In the genomic region with DNA sequence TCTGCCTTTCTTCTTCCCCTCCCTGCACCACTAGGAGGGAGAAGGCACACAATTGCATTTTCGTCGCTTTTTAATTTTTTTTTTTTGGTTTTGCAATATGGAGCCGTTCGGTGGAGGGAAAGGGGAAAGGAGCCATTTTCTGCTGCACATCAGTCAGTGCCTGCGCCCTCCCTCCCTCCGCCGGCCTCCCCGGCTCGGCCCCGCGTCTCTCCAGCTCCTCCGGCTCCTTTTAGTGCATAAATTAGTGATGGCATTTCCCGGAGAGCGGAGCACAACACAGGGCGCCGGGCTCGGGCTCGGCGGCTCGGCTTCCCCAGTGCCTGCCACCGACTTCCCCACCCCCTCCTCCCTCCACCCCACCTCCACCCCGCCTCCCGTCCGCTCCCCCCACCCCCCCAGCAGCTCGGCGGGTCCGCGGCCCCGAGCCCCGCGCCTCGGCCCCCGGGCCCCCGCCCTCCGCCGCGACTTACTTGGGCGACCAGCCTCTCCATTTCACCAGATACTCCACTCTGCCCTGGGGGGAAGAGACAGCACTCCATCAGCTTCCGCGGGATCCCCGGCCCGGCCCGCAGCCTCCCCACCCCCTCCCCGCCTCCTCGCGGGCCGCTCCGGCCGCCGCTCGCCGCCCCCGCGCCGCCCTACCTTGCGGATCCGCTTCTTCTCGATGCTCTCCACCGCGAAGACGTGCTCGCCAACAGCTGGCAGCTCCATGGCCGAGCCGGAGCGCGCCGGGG, we compare ENCODE assay signal across 1 cellular context.
A peak's percentile ranks its signal among the peaks of the same experiment; 100 is the strongest.
TF ChIP-seq lines count a peak whose summit lies in the region.

No MANE protein-coding gene starts in this region.

TF ChIP-seq in IMR-90, 13 proteins besides CTCF, POLR2A, EP300 and RAD21 (continued from another document):
- TF ChIP-seq MXI1 (IDR thresholded peaks at IDR 0.05; ENCODE audit: borderline replicate concordance, low read depth, low read length) (0 out of 2 replicates have a peak, but pooled peaks have one; percentile 3), CEBPB (IDR thresholded peaks at IDR 0.05; ENCODE audit: low read depth, low read length) (peak; percentile 59; the same call in 1 of the 2 replicates)
- TF ChIP-seq, protein P1, sequence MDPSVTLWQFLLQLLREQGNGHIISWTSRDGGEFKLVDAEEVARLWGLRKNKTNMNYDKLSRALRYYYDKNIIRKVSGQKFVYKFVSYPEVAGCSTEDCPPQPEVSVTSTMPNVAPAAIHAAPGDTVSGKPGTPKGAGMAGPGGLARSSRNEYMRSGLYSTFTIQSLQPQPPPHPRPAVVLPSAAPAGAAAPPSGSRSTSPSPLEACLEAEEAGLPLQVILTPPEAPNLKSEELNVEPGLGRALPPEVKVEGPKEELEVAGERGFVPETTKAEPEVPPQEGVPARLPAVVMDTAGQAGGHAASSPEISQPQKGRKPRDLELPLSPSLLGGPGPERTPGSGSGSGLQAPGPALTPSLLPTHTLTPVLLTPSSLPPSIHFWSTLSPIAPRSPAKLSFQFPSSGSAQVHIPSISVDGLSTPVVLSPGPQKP (IDR thresholded peaks at IDR 0.05; ENCODE audit: borderline replicate concordance, low read depth, low read length), result no peak
TF ChIP-seq in IMR-90: peak in this region for 2.
